In the genomic region with DNA sequence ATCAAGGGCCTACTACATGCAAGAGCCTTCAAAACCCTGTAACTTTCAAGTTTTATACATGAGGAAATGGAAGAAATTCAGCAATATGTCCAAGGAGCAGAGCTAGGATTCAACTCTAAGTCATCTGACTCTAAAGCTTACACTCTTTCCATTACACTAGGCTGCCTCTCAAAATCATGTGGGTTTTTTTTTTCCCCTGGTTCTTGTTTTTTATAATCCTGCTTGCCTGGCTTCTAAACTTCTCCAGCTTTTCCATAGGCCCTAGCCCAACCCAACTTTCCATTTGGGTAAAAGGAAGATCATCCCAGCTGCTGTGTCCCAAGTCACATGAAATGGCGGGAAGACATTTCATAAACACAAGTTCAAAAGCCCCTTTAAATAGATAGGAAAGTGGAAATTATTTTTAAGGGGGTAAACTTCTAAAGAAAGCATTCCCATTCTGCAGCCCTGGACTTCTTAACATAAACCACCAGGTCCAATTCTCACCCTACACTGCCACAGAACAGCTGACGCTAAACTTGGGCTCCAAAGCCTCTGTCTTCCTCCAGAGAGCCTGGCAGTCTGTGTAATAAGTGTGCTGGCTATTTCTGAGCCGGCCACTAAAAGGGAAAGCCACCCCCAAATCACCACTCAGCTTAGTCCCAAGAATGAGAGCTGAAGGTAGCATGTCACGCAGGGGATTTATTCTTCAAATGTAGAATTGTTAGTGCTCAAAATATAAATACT, we compare ENCODE assay signal across 13 cellular contexts. TPM values are rescaled to one million over a fixed set of nuclear protein-coding genes. Genes with fewer than 3 reads are reported as not detected.
DNase-seq lines count a peak whose midpoint lies in the region; ATAC-seq and TF ChIP-seq lines count a peak whose summit lies in the region.
"Had no signal": no experiment of that assay in that cellular context is flagged by ENCODE, and none has a peak within 500 bp of the region (broad histone marks: within the 10 kb centered on the region; RNA-seq: fewer than 3 reads in every experiment).

No MANE protein-coding gene starts in this region.

- H3K9ac ChIP-seq in skeletal muscle tissue (ENCODE audit: low read depth in 1 of 3, low read length in 3 of 3): peak overlapping the region in 1 of 3 donors; percentile 43
- no peak overlapping the region for H3K9ac ChIP-seq in endodermal cell (ENCODE audit: extremely low read depth, low read length, poor library complexity, severe bottlenecking)

- no peak for ATAC-seq in T-helper 17 cell
- ATAC-seq in effector memory CD8-positive, alpha-beta T cell (replicated peaks): no peak

- H3K36me3 Mint-ChIP-seq in CD8-positive, alpha-beta memory T cell: peaks cover 8 to 84% (median 14%) of the 10 kb centered on the region in 3 donors
- peaks cover 9% of the 10 kb centered on the region for H3K36me3 Mint-ChIP-seq in T-helper 17 cell (ENCODE audit: low read depth)
- peaks cover 55% of the 10 kb centered on the region for H3K36me3 Mint-ChIP-seq in effector memory CD8-positive, alpha-beta T cell (ENCODE audit: insufficient read depth)
- peaks cover 6% of the 10 kb centered on the region for H3K36me3 Mint-ChIP-seq in endodermal cell (ENCODE audit: low read depth)

- peaks cover 93 to 100% (median 99%) of the 10 kb centered on the region in 3 donors for H3K4me1 Mint-ChIP-seq in CD8-positive, alpha-beta memory T cell
- peaks cover 80% of the 10 kb centered on the region for H3K4me1 Mint-ChIP-seq in T-helper 17 cell
- H3K4me1 Mint-ChIP-seq in effector memory CD8-positive, alpha-beta T cell (ENCODE audit: low read depth in 2 of 2): peaks cover 59 to 92% of the 10 kb centered on the region in 2 donors
- H3K4me1 Mint-ChIP-seq in endodermal cell: peaks cover 33% of the 10 kb centered on the region

- peaks cover 0 to 2% of the 10 kb centered on the region in 2 donors for H3K27me3 Mint-ChIP-seq in CD8-positive, alpha-beta memory T cell
- H3K27me3 Mint-ChIP-seq in T-helper 17 cell: no peaks in the 10 kb centered on the region
- no peaks in the 10 kb centered on the region for H3K27me3 Mint-ChIP-seq in effector memory CD8-positive, alpha-beta T cell
- no peaks in the 10 kb centered on the region for H3K27me3 Mint-ChIP-seq in endodermal cell (ENCODE audit: insufficient read depth)

- H3K27ac ChIP-seq in CD8-positive, alpha-beta memory T cell (ENCODE audit: low read depth, low read length): no peak overlapping the region
- peak overlapping the region; percentile 64 for H3K27ac ChIP-seq in skeletal muscle tissue (ENCODE audit: low read depth, low read length)
- no peak overlapping the region for H3K27ac ChIP-seq in endodermal cell (ENCODE audit: low read depth, low read length)
- H3K27ac ChIP-seq: ovary, SJCRH30 had no signal

- no peak overlapping the region for H3K4me3 ChIP-seq in CD8-positive, alpha-beta memory T cell (ENCODE audit: low read length)
- H3K4me3 ChIP-seq in skeletal muscle tissue (ENCODE audit: low read length in 3 of 3): no peak overlapping the region
- H3K4me3 ChIP-seq in endodermal cell (ENCODE audit: low read length): no peak overlapping the region
- H3K4me3 ChIP-seq: adrenal gland, ovary, SJCRH30 had no signal

- H3K27ac Mint-ChIP-seq in CD8-positive, alpha-beta memory T cell: peak overlapping the region; percentile 90 to 99 (median 97)
- H3K27ac Mint-ChIP-seq in T-helper 17 cell: peak overlapping the region; percentile 100
- H3K27ac Mint-ChIP-seq in effector memory CD8-positive, alpha-beta T cell: peak overlapping the region; percentile 87 to 95
- no peak overlapping the region for H3K27ac Mint-ChIP-seq in endodermal cell

- WGBS in endodermal cell (ENCODE audit: insufficient coverage in 1 of 2, insufficient read length in 1 of 2), 2 experiments: 90 to 100% methylated on average over 2 to 3 of the region's 4 CpGs

- no peak for DNase-seq in CD8-positive, alpha-beta memory T cell
- DNase-seq in T-helper 17 cell: no peak
- no peak for DNase-seq in effector memory CD8-positive, alpha-beta T cell
- no peak for DNase-seq in NCI-H774 (lab: John Stamatoyannopoulos, UW)
- no peak for DNase-seq in stimulated activated CD4-positive, alpha-beta T cell treated with anti-CD3 and anti-CD28 coated beads, Interleukin-2, amount 100 ng/mL, for 24 hours
- no peak for DNase-seq in endodermal cell
- DNase-seq: adrenal gland, Caco-2, NCI-H1417 treated with DMSO at 0.1 percent for 48 hours, NCI-H69, ovary, SJCRH30 had no signal

- TF ChIP-seq CTCF in endodermal cell (conservative IDR thresholded peaks at IDR 0.05): no peak

- H3K36me3 ChIP-seq in CD8-positive, alpha-beta memory T cell (ENCODE audit: insufficient read depth, low read length): peaks cover 8% of the 10 kb centered on the region
- H3K36me3 ChIP-seq in skeletal muscle tissue (ENCODE audit: control insufficient read depth in 3 of 3, insufficient read depth in 3 of 3, low read length in 3 of 3) (no peaks in the 10 kb centered on the region), endodermal cell (ENCODE audit: control insufficient read depth, insufficient read depth, low read length) (peaks cover 28% of the 10 kb centered on the region)
- H3K36me3 ChIP-seq: adrenal gland, ovary, SJCRH30 had no signal

- no peaks in the 10 kb centered on the region for H3K27me3 ChIP-seq in CD8-positive, alpha-beta memory T cell (ENCODE audit: insufficient read depth, low read length, poor library complexity, severe bottlenecking)
- H3K27me3 ChIP-seq in skeletal muscle tissue (ENCODE audit: control insufficient read depth in 3 of 3, insufficient read depth in 3 of 3, low read length in 3 of 3): no peaks in the 10 kb centered on the region
- H3K27me3 ChIP-seq in endodermal cell (ENCODE audit: control insufficient read depth, insufficient read depth, low read length, poor library complexity, severe bottlenecking): no peaks in the 10 kb centered on the region
- H3K27me3 ChIP-seq: adrenal gland, ovary, SJCRH30 had no signal

- H3K4me3 Mint-ChIP-seq in CD8-positive, alpha-beta memory T cell: peak overlapping the region in 5 of 7 donors; percentile 59 to 80 (median 69)
- peak overlapping the region; percentile 28 for H3K4me3 Mint-ChIP-seq in T-helper 17 cell
- peak overlapping the region; percentile 20 to 55 for H3K4me3 Mint-ChIP-seq in effector memory CD8-positive, alpha-beta T cell
- no peak overlapping the region for H3K4me3 Mint-ChIP-seq in endodermal cell

- POLR2A ChIA-PET in CD8-positive, alpha-beta memory T cell (lab: Charles Lee): interaction anchor here (0.6 to 1.1 kb wide), 2 partner anchors 10 to 157 kb away, joined by 4 read pairs; no protein-coding TSS in a partner anchor

- peaks cover 91% of the 10 kb centered on the region for H3K4me1 ChIP-seq in CD8-positive, alpha-beta memory T cell (ENCODE audit: insufficient read depth, low read length)
- peaks cover 60 to 71% (median 68%) of the 10 kb centered on the region in 3 donors for H3K4me1 ChIP-seq in skeletal muscle tissue (ENCODE audit: control insufficient read depth in 3 of 3, insufficient read depth in 3 of 3, low read length in 3 of 3)
- peaks cover 15% of the 10 kb centered on the region for H3K4me1 ChIP-seq in endodermal cell (ENCODE audit: control insufficient read depth, insufficient read depth, low read length)
- H3K4me1 ChIP-seq: Caco-2 had no signal

- no peaks in the 10 kb centered on the region for H3K9me3 ChIP-seq in CD8-positive, alpha-beta memory T cell (ENCODE audit: low read length)
- H3K9me3 ChIP-seq in T-helper 17 cell (ENCODE audit: control insufficient read depth, low read length, poor library complexity, severe bottlenecking): no peaks in the 10 kb centered on the region
- no peaks in the 10 kb centered on the region for H3K9me3 ChIP-seq in skeletal muscle tissue (ENCODE audit: control insufficient read depth in 3 of 3, low read length in 3 of 3)
- H3K9me3 ChIP-seq in endodermal cell (ENCODE audit: control insufficient read depth, low read length): no peaks in the 10 kb centered on the region
- H3K9me3 ChIP-seq: adrenal gland, Caco-2, ovary, SJCRH30 had no signal

- no peaks in the 10 kb centered on the region for H3K9me3 Mint-ChIP-seq in CD8-positive, alpha-beta memory T cell
- H3K9me3 Mint-ChIP-seq in effector memory CD8-positive, alpha-beta T cell: no peaks in the 10 kb centered on the region
- H3K9me3 Mint-ChIP-seq in endodermal cell: no peaks in the 10 kb centered on the region

- CTCF ChIA-PET in CD8-positive, alpha-beta memory T cell (lab: Charles Lee): interaction anchor here (1.1 to 1.9 kb wide), 6 partner anchors 10 to 83 kb away, joined by 3 to 5 read pairs (median 4); no protein-coding TSS in a partner anchor

RNA-seq across cellular contexts. Expression of gene ITPKB, which starts 46.9 kb away (rescaled TPM):
- 10 to 100 TPM; 37.7 to 39.6 TPM for total RNA-seq in CD8-positive, alpha-beta memory T cell
- polyA plus RNA-seq in CD8-positive, alpha-beta memory T cell: 50.1 TPM
- total RNA-seq in T-helper 17 cell (100 to 1,000 TPM; 128 to 166 TPM), skeletal muscle tissue (18.8 TPM), endodermal cell (10 to 100 TPM; 22.4 to 28.3 TPM)
- 12.3 TPM for polyA plus RNA-seq in endodermal cell (2013, experiment 1 of 2)
- 12.3 TPM for polyA plus RNA-seq in endodermal cell (2013, experiment 2 of 2)
